ENCODE assay signal across 8 cellular contexts in the genomic region with DNA sequence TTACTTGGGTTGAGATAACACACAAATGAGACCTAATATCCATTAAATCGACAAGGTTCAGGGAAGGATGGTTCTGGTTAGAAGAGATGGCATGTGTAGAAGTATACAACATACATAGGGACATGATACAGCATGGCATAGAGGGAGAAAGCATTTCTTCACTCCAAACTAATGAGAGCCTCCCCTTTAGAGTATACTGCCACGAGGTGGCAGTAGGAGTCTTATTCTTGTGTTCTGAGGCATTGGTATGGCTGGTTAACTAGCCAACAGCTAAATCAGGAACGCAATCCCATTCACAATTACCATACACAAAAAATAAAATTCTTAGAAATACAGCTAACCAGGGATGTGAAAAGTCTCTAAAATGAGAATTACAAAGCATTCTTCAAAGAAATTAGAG. TPM values are rescaled to one million over a fixed set of nuclear protein-coding genes. Genes with fewer than 3 reads are reported as not detected.
A peak's percentile ranks its signal among the peaks of the same experiment; 100 is the strongest.
DNase-seq lines count a peak whose midpoint lies in the region; ATAC-seq and TF ChIP-seq lines count a peak whose summit lies in the region.

No MANE protein-coding gene starts in this region.

- CTCF ChIA-PET in OCI-LY7 (lab: Charles Lee; ENCODE audit: unreplicated experiment) = no interaction called here

- no peaks in the 10 kb centered on the region for H3K9me3 ChIP-seq in OCI-LY7 (ENCODE audit: low read length)
- no peaks in the 10 kb centered on the region for H3K9me3 ChIP-seq in right lobe of liver

- TF ChIP-seq POLR2A in right lobe of liver (IDR thresholded peaks at IDR 0.05) = no peak

- DNase-seq in DMS 273 treated with DMSO at 0.1 percent for 48 hours (lab: John Stamatoyannopoulos, UW) = peak; percentile 7
- peak; percentile 20 for DNase-seq in H7
- DNase-seq in OCI-LY7 (ENCODE audit: low spot score) = peak; percentile 34
- peak; percentile 33 for DNase-seq in astrocyte of the spinal cord (ENCODE audit: low read depth, low spot score)
- DNase-seq in right lobe of liver = peak in 1 of 3 donors; percentile 46

- H3K4me2 ChIP-seq in OCI-LY7 (ENCODE audit: low read length) = no peak overlapping the region

- no peak overlapping the region for H2AFZ ChIP-seq in OCI-LY7 (ENCODE audit: low read length)

- no peaks in the 10 kb centered on the region for H3K79me2 ChIP-seq in OCI-LY7 (ENCODE audit: insufficient read depth, low read depth, low read length)

- H3K27me3 ChIP-seq in H7 (ENCODE audit: control insufficient read depth, insufficient read depth, low read length) (no peaks in the 10 kb centered on the region), right lobe of liver (no peaks in the 10 kb centered on the region)

- intact Hi-C loops in OCI-LY7 (cut with micrococcal nuclease; ENCODE audit: unreplicated experiment) (loop anchor here (5.0 kb wide), 1 partner anchor 166 kb away; no protein-coding TSS in a partner anchor), right lobe of liver (cut with DNase I) (loop anchor here in 1 of 2 donors (10.0 kb wide), 1 partner anchor 163 kb away; no protein-coding TSS in a partner anchor)

- no peaks in the 10 kb centered on the region for H3K9me2 ChIP-seq in OCI-LY7 (ENCODE audit: insufficient read depth, low read length)

- no peaks in the 10 kb centered on the region for H4K20me1 ChIP-seq in OCI-LY7 (ENCODE audit: insufficient read depth, low read length)

- in situ Hi-C loops in astrocyte of the spinal cord (cut with HindIII; ENCODE audit: low sequenced_read_pairs) = no loop called here

- ATAC-seq in right lobe of liver (peak; percentile 76 to 90 (median 84)), HG03469 (IDR thresholded peaks at IDR 0.05; ENCODE audit: unreplicated experiment) (no peak), HG03135 (IDR thresholded peaks at IDR 0.05; ENCODE audit: unreplicated experiment) (no peak), GM19328 (IDR thresholded peaks at IDR 0.05; ENCODE audit: unreplicated experiment) (no peak)

- H3K4me3 ChIP-seq in H7 (ENCODE audit: insufficient read depth, low read depth, low read length) = no peak overlapping the region
- H3K4me3 ChIP-seq in OCI-LY7 (ENCODE audit: low read depth, low read length, poor library complexity, severe bottlenecking) = no peak overlapping the region
- H3K4me3 ChIP-seq in astrocyte of the spinal cord (ENCODE audit: low read depth, low read length) = no peak overlapping the region
- H3K4me3 ChIP-seq in right lobe of liver = no peak overlapping the region

- H3K27ac ChIP-seq in OCI-LY7 (ENCODE audit: low read depth, low read length, poor library complexity, severe bottlenecking) = no peak overlapping the region
- no peak overlapping the region for H3K27ac ChIP-seq in right lobe of liver

- no peaks in the 10 kb centered on the region for H3K36me3 ChIP-seq in H7 (replicated peaks; ENCODE audit: control insufficient read depth, insufficient read depth, low read length)
- no peaks in the 10 kb centered on the region for H3K36me3 ChIP-seq in OCI-LY7 (ENCODE audit: insufficient read depth, low read length)
- no peaks in the 10 kb centered on the region for H3K36me3 ChIP-seq in right lobe of liver

- WGBS in right lobe of liver (ENCODE audit: insufficient coverage, low coverage, low lambda C conversion rate, missing lambda C conversion rate) = 4% methylated on average over 3 of the region's 3 CpGs

- POLR2A ChIA-PET in OCI-LY7 (lab: Charles Lee) = interaction anchor here (0.6 kb wide), 1 partner anchor 165 kb away, joined by 3 read pairs; no protein-coding TSS in a partner anchor

- no TSS peak for BruUV-seq in OCI-LY7 (replicated peaks; lab: Mats Ljungman, UMichigan)

- TF ChIP-seq CTCF in OCI-LY7 (conservative IDR thresholded peaks at IDR 0.05; ENCODE audit: low read length) = peak; percentile 67
- peak; percentile 36 for TF ChIP-seq CTCF in astrocyte of the spinal cord (IDR thresholded peaks at IDR 0.05; ENCODE audit: low read depth, low read length)
- peak; percentile 54 to 65 (median 58) for TF ChIP-seq CTCF in right lobe of liver (IDR thresholded peaks at IDR 0.05)

- no peaks in the 10 kb centered on the region for H3K4me1 ChIP-seq in OCI-LY7 (ENCODE audit: insufficient read depth, low read length, poor library complexity, severe bottlenecking)
- H3K4me1 ChIP-seq in right lobe of liver = no peaks in the 10 kb centered on the region

RNA-seq across cellular contexts. Expression of gene TRO, which starts 29.1 kb away (rescaled TPM):
- 49.8 and 53.7 TPM in 2 replicates for total RNA-seq in H7 (2014; rRNA removed; shearing (Covaris generic))
- 0.36 and 0.54 TPM in 2 replicates for total RNA-seq in OCI-LY7 (2014; rRNA removed; shearing (Covaris generic))
- 0.30 TPM in 1 of 2 replicates, not detected in the other for total RNA-seq in OCI-LY7 (2022)
- total RNA-seq in right lobe of liver = 1 to 10 TPM in 1 of 6 experiments, under 1 TPM in 5; 0.06 to 1.4 (median 0.49) TPM

Comparison
In these comparisons a context has a peak if more than half of its experiments do, and no peak if none do; other contexts are left out.
1. ATAC-seq: peak in right lobe of liver (4 of 4); none in HG03469 (single experiment), HG03135 (single experiment) and GM19328 (single experiment).
2. RNA of gene TRO, which starts 29.1 kb away (total RNA-seq): 49.8 to 53.7 TPM in H7; 0.06 to 1.4 TPM in right lobe of liver and 0.30 to 0.54 TPM in OCI-LY7; every median in the first group is over 10 times any median in the second.
3. Peak in every context shown above with its lines, with median percentiles within 50 percentile points of each other: CTCF ChIP-seq.